ENCODE assay signal across 34 cellular contexts in the genomic region with DNA sequence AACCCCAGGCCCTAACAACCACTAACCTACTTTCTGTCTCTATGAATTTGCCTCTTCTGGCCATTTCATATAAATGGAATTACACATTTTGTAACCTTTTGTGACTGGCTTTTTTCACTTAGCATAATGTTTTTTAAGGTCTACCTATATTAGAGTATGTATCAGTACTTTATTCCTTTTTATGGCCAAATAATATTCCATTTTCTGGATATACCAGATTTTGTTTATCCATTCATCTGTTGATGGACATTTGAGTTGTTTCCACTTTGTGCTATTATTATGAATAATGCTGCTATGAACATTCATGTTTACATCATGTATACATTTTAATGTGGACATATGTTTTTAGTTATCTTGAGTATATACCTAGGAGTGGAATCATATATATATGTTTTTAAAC. TPM values are rescaled to one million over a fixed set of nuclear protein-coding genes. Genes with fewer than 3 reads are reported as not detected.
"Had no signal": no experiment of that assay in that cellular context is flagged by ENCODE, and none has a peak within 500 bp of the region (broad histone marks: within the 10 kb centered on the region; RNA-seq: fewer than 3 reads in every experiment).

No MANE protein-coding gene starts in this region.

- H3K4me3 Mint-ChIP-seq: activated B cell treated with CpG ODN at 0.5 μM for 24 hours; activated CD4-positive, alpha-beta memory T cell treated with anti-CD3 and anti-CD28 coated beads for 36 hours; activated CD4-positive, alpha-beta T cell treated with anti-CD3 and anti-CD28 coated beads, Interleukin-2, amount 10 ng/mL, durations not matched to agents 24 days and 14 days; activated CD8-positive, alpha-beta T cell treated with anti-CD3 and anti-CD28 coated beads for 36 hours; activated naive CD4-positive, alpha-beta T cell treated with anti-CD3 and anti-CD28 coated beads for 36 hours; activated naive CD8-positive, alpha-beta T cell treated with anti-CD3 and anti-CD28 coated beads for 36 hours; activated T-cell treated with anti-CD3 and anti-CD28 coated beads, Interleukin-2, amount 50 U/mL, for 4 hours; activated T-cell treated with anti-CD3 and anti-CD28 coated beads, Interleukin-2, amount 50 U/mL, for 72 hours; activated T-helper 1 cell treated with anti-CD3 and anti-CD28 coated beads, Interleukin-12 subunit alpha, Interleukin-12 subunit beta, Interleukin-2, Interleukin-4 antibody, amounts not matched to agents 30 ng/mL and 10 ng/mL and 1 ng/mL, durations not matched to agents 14 hours and 24 hours and 36 hours; activated T-helper 17 cell treated with anti-CD3 and anti-CD28 coated beads, Interleukin-2, amount 50 U/mL, for 72 hours; T-cell; T-helper 17 cell had no signal

- H3K4me3 ChIP-seq: adrenal gland, breast epithelium had no signal

- FAIRE-seq: TTC549 had no signal

- H3K36me3 Mint-ChIP-seq: activated CD4-positive, alpha-beta memory T cell treated with anti-CD3 and anti-CD28 coated beads for 36 hours; activated naive CD4-positive, alpha-beta T cell treated with anti-CD3 and anti-CD28 coated beads, Interleukin-2, amount 50 U/mL, for 72 hours; activated naive CD8-positive, alpha-beta T cell treated with anti-CD3 and anti-CD28 coated beads for 36 hours; T-cell had no signal

- H3K9me3 Mint-ChIP-seq: activated CD4-positive, alpha-beta memory T cell treated with anti-CD3 and anti-CD28 coated beads for 36 hours; activated CD4-positive, alpha-beta T cell treated with anti-CD3 and anti-CD28 coated beads, Interleukin-2, amount 10 ng/mL, durations not matched to agents 24 days and 14 days; activated CD8-positive, alpha-beta T cell treated with anti-CD3 and anti-CD28 coated beads for 36 hours; activated naive CD4-positive, alpha-beta T cell treated with anti-CD3 and anti-CD28 coated beads for 36 hours; activated naive CD4-positive, alpha-beta T cell treated with anti-CD3 and anti-CD28 coated beads, Interleukin-2, amount 50 U/mL, for 72 hours; activated naive CD8-positive, alpha-beta T cell treated with anti-CD3 and anti-CD28 coated beads for 36 hours; activated T-cell treated with anti-CD3 and anti-CD28 coated beads, Interleukin-2, amount 50 U/mL, for 4 hours; activated T-cell treated with anti-CD3 and anti-CD28 coated beads, Interleukin-2, amount 50 U/mL, for 72 hours; activated T-helper 1 cell treated with anti-CD3 and anti-CD28 coated beads, Interleukin-12 subunit alpha, Interleukin-12 subunit beta, Interleukin-2, Interleukin-4 antibody, amounts not matched to agents 30 ng/mL and 10 ng/mL and 1 ng/mL, durations not matched to agents 14 hours and 24 hours and 36 hours; activated T-helper 17 cell treated with anti-CD3 and anti-CD28 coated beads, Interleukin-2, amount 50 U/mL, for 72 hours had no signal

- DNase-seq: activated B cell treated with CpG ODN at 0.5 μM for 24 hours; activated CD4-positive, alpha-beta memory T cell treated with anti-CD3 and anti-CD28 coated beads for 36 hours; activated CD4-positive, alpha-beta T cell treated with anti-CD3 and anti-CD28 coated beads for 4 hours; activated CD4-positive, alpha-beta T cell treated with anti-CD3 and anti-CD28 coated beads, Interleukin-2, amount 10 ng/mL, durations not matched to agents 24 days and 14 days; activated CD4-positive, alpha-beta T cell treated with anti-CD3 and anti-CD28 coated beads, Interleukin-2, amount 50 U/mL, for 1 hour; activated CD4-positive, alpha-beta T cell treated with anti-CD3 and anti-CD28 coated beads, Interleukin-2, amount 50 U/mL, for 4 hours; activated CD4-positive, CD25-positive, alpha-beta regulatory T cell treated with anti-CD3 and anti-CD28 coated beads, Interleukin-2, amount 50 U/mL, for 72 hours; activated CD8-positive, alpha-beta memory T cell treated with anti-CD3 and anti-CD28 coated beads, Interleukin-2, amount 50 U/mL, for 4 hours; activated CD8-positive, alpha-beta T cell treated with anti-CD3 and anti-CD28 coated beads for 36 hours; activated effector memory CD4-positive, alpha-beta T cell treated with anti-CD3 and anti-CD28 coated beads, Interleukin-2, amount 50 U/mL, for 16 hours; activated gamma-delta T cell treated with Interleukin-2 at 50 U/mL for 16 hours; activated naive CD4-positive, alpha-beta T cell; activated naive CD4-positive, alpha-beta T cell treated with anti-CD3 and anti-CD28 coated beads for 36 hours; activated naive CD4-positive, alpha-beta T cell treated with anti-CD3 and anti-CD28 coated beads, Interleukin-2, amount 50 U/mL, for 16 hours; activated naive CD8-positive, alpha-beta T cell treated with anti-CD3 and anti-CD28 coated beads for 36 hours; activated T-cell treated with anti-CD3 and anti-CD28 coated beads for 4 hours; activated T-cell treated with anti-CD3 and anti-CD28 coated beads, Interleukin-2, amount 50 U/mL, for 1 hour; activated T-cell treated with anti-CD3 and anti-CD28 coated beads, Interleukin-2, amount 50 U/mL, for 4 hours; activated T-cell treated with anti-CD3 and anti-CD28 coated beads, Interleukin-2, amount 50 U/mL, for 72 hours; adrenal gland; amniotic stem cell; aorta; brain microvascular endothelial cell; central memory CD4-positive, alpha-beta T cell; T-cell; T-helper 17 cell had no signal

- H3K4me1 ChIP-seq: adrenal gland, breast epithelium had no signal

- H3K27ac Mint-ChIP-seq: activated B cell treated with CpG ODN at 0.5 μM for 24 hours; activated CD4-positive, alpha-beta memory T cell treated with anti-CD3 and anti-CD28 coated beads for 36 hours; activated CD4-positive, alpha-beta T cell treated with anti-CD3 and anti-CD28 coated beads, Interleukin-2, amount 10 ng/mL, durations not matched to agents 24 days and 14 days; activated CD8-positive, alpha-beta T cell treated with anti-CD3 and anti-CD28 coated beads for 36 hours; activated naive CD4-positive, alpha-beta T cell treated with anti-CD3 and anti-CD28 coated beads for 36 hours; activated naive CD4-positive, alpha-beta T cell treated with anti-CD3 and anti-CD28 coated beads, Interleukin-2, amount 50 U/mL, for 72 hours; activated naive CD8-positive, alpha-beta T cell treated with anti-CD3 and anti-CD28 coated beads for 36 hours; activated T-cell treated with anti-CD3 and anti-CD28 coated beads, Interleukin-2, amount 50 U/mL, for 72 hours; activated T-helper 1 cell treated with anti-CD3 and anti-CD28 coated beads, Interleukin-12 subunit alpha, Interleukin-12 subunit beta, Interleukin-2, Interleukin-4 antibody, amounts not matched to agents 30 ng/mL and 10 ng/mL and 1 ng/mL, durations not matched to agents 14 hours and 24 hours and 36 hours; activated T-helper 17 cell treated with anti-CD3 and anti-CD28 coated beads, Interleukin-2, amount 50 U/mL, for 72 hours; T-cell; T-helper 17 cell had no signal

- H3K4me1 Mint-ChIP-seq: activated B cell treated with CpG ODN at 0.5 μM for 24 hours; activated CD4-positive, alpha-beta T cell treated with anti-CD3 and anti-CD28 coated beads, Interleukin-2, amount 10 ng/mL, durations not matched to agents 24 days and 14 days; activated naive CD8-positive, alpha-beta T cell treated with anti-CD3 and anti-CD28 coated beads for 36 hours; activated T-helper 17 cell treated with anti-CD3 and anti-CD28 coated beads, Interleukin-2, amount 50 U/mL, for 72 hours; T-cell; T-helper 17 cell had no signal

- H3K36me3 ChIP-seq: adrenal gland, brain microvascular endothelial cell, breast epithelium had no signal

- H3K27ac ChIP-seq: adrenal gland, brain microvascular endothelial cell, breast epithelium had no signal

- H3K27me3 ChIP-seq: adrenal gland, brain microvascular endothelial cell had no signal

- ATAC-seq: activated CD8-positive, alpha-beta T cell treated with anti-CD3 and anti-CD28 coated beads for 36 hours; activated naive CD4-positive, alpha-beta T cell treated with anti-CD3 and anti-CD28 coated beads, Interleukin-2, amount 50 U/mL, for 72 hours; activated T-cell treated with anti-CD3 and anti-CD28 coated beads, Interleukin-2, amount 50 U/mL, for 4 hours; activated T-cell treated with anti-CD3 and anti-CD28 coated beads, Interleukin-2, amount 50 U/mL, for 72 hours; activated T-helper 17 cell treated with anti-CD3 and anti-CD28 coated beads, Interleukin-2, amount 50 U/mL, for 72 hours; T-cell; T-helper 17 cell had no signal

- H3K9me3 ChIP-seq: adrenal gland, breast epithelium had no signal

- H3K27me3 Mint-ChIP-seq: activated B cell treated with CpG ODN at 0.5 μM for 24 hours; activated CD4-positive, alpha-beta memory T cell treated with anti-CD3 and anti-CD28 coated beads for 36 hours; activated CD4-positive, alpha-beta T cell treated with anti-CD3 and anti-CD28 coated beads, Interleukin-2, amount 10 ng/mL, durations not matched to agents 24 days and 14 days; activated CD8-positive, alpha-beta T cell treated with anti-CD3 and anti-CD28 coated beads for 36 hours; activated naive CD8-positive, alpha-beta T cell treated with anti-CD3 and anti-CD28 coated beads for 36 hours; activated T-helper 17 cell treated with anti-CD3 and anti-CD28 coated beads, Interleukin-2, amount 50 U/mL, for 72 hours had no signal

RNA-seq across cellular contexts. Expression of gene REPS2, which starts 35.5 kb away (rescaled TPM):
- total RNA-seq: activated CD4-positive, alpha-beta memory T cell treated with anti-CD3 and anti-CD28 coated beads for 36 hours; activated CD4-positive, alpha-beta T cell treated with anti-CD3 and anti-CD28 coated beads, Interleukin-2, amount 10 ng/mL, durations not matched to agents 24 days and 14 days; activated CD8-positive, alpha-beta memory T cell treated with anti-CD3 and anti-CD28 coated beads for 36 hours; activated CD8-positive, alpha-beta T cell treated with anti-CD3 and anti-CD28 coated beads for 36 hours; activated naive CD4-positive, alpha-beta T cell treated with anti-CD3 and anti-CD28 coated beads for 36 hours; activated naive CD8-positive, alpha-beta T cell treated with anti-CD3 and anti-CD28 coated beads for 36 hours; activated T-helper 1 cell treated with anti-CD3 and anti-CD28 coated beads, Interleukin-12 subunit alpha, Interleukin-12 subunit beta, Interleukin-2, Interleukin-4 antibody, amounts not matched to agents 30 ng/mL and 10 ng/mL and 1 ng/mL, durations not matched to agents 14 hours and 24 hours and 36 hours; T-helper 1 cell treated with Interleukin-12 subunit alpha and Interleukin-12 subunit beta and Interleukin-4 antibody, amounts not matched to agents 30 ng/mL and 1 ng/mL, for 36 hours; T-helper 2 cell treated with Interferon-gamma antibody and Interleukin-4, amounts not matched to agents 100 ng/mL and 5 ng/mL, for 36 hours had no signal
